14 cellular contexts compared by ENCODE assay signal in genomic region chr18:55403555-55403954, GRCh38.
DNase-seq lines count a peak whose midpoint lies in the region; TF ChIP-seq lines count a peak whose summit lies in the region.
"Had no signal": no experiment of that assay in that cellular context is flagged by ENCODE, and none has a peak within 500 bp of the region (broad histone marks: within the 10 kb centered on the region; RNA-seq: fewer than 3 reads in every experiment).

No MANE protein-coding gene starts in this region.

- peaks cover 3 to 55% (median 41%) of the 10 kb centered on the region in 5 donors for H3K4me1 ChIP-seq in subcutaneous abdominal adipose tissue (ENCODE audit: control insufficient read depth in 5 of 5, insufficient read depth in 5 of 5, low read length in 5 of 5)

- no peak for DNase-seq in HFFc6
- DNase-seq in caudate nucleus (lab: John Stamatoyannopoulos, UW) = no peak
- DNase-seq in medulla oblongata (ENCODE audit: extremely low spot score) = peak; percentile 43
- DNase-seq in activated CD8-positive, alpha-beta memory T cell treated with anti-CD3 and anti-CD28 coated beads for 24 hours = no peak
- no peak for DNase-seq in H4 (ENCODE audit: low spot score)
- DNase-seq in activated T-helper 2 cell treated with anti-CD3 and anti-CD28 coated beads, Interferon-gamma antibody, Interleukin-2, Interleukin-4, amounts not matched to agents 10 μg/mL and 5 μg/mL and 100 μg/mL, durations not matched to agents 14 hours and 24 hours and 36 hours (ENCODE audit: low spot score) = no peak
- no peak for DNase-seq in inferior parietal cortex (ENCODE audit: extremely low spot score)
- DNase-seq: activated naive CD8-positive, alpha-beta T cell treated with anti-CD3 and anti-CD28 coated beads, Interleukin-2, amount 50 U/mL, for 24 hours; immature natural killer cell; NCI-H1105; NCI-H524 treated with DMSO at 0.1 percent for 48 hours; stimulated activated CD4-positive, alpha-beta T cell treated with anti-CD3 and anti-CD28 coated beads, Interleukin-15, amount 100 ng/mL, for 24 hours had no signal

- no peaks in the 10 kb centered on the region for H3K9me3 Mint-ChIP-seq in HFFc6
- H3K9me3 Mint-ChIP-seq in activated T-helper 2 cell treated with anti-CD3 and anti-CD28 coated beads, Interferon-gamma antibody, Interleukin-2, Interleukin-4, amounts not matched to agents 10 μg/mL and 5 μg/mL and 100 μg/mL, durations not matched to agents 14 hours and 24 hours and 36 hours = no peaks in the 10 kb centered on the region
- H3K9me3 Mint-ChIP-seq: activated naive CD8-positive, alpha-beta T cell treated with anti-CD3 and anti-CD28 coated beads, Interleukin-2, amount 50 U/mL, for 24 hours; immature natural killer cell; natural killer cell treated with Interleukin-12 subunit alpha and Interleukin-12 subunit beta and Interleukin-15 and Interleukin-18, amount 100 ng/mL, for 72 hours had no signal

- H3K9ac ChIP-seq in subcutaneous abdominal adipose tissue (ENCODE audit: low read length in 5 of 5) = peak overlapping the region in 2 of 5 donors; percentile 16 to 35

- peak overlapping the region; percentile 44 to 72 (median 60) for H3K4me3 ChIP-seq in subcutaneous abdominal adipose tissue (ENCODE audit: low read depth in 1 of 5, low read length in 5 of 5)

- no peak for TF ChIP-seq CTCF in HFFc6 (IDR thresholded peaks at IDR 0.05)

- H3K9me3 ChIP-seq in subcutaneous abdominal adipose tissue (ENCODE audit: control insufficient read depth in 5 of 5, low read length in 5 of 5) = no peaks in the 10 kb centered on the region

- intact Hi-C loops in activated T-helper 2 cell treated with anti-CD3 and anti-CD28 coated beads, Interferon-gamma antibody, Interleukin-2, Interleukin-4, amounts not matched to agents 10 μg/mL and 5 μg/mL and 100 μg/mL, durations not matched to agents 14 hours and 24 hours and 36 hours (cut with micrococcal nuclease) = loop anchor here (5.0 kb wide), 1 partner anchor 171 kb away; no protein-coding TSS in a partner anchor

- H3K27ac ChIP-seq in caudate nucleus (ENCODE audit: low read depth, low read length) (peak overlapping the region; percentile 93), subcutaneous abdominal adipose tissue (ENCODE audit: low read depth, low read length) (peak overlapping the region; percentile 71)

- H3K27ac Mint-ChIP-seq in HFFc6 = peak overlapping the region; percentile 86
- H3K27ac Mint-ChIP-seq in activated T-helper 2 cell treated with anti-CD3 and anti-CD28 coated beads, Interferon-gamma antibody, Interleukin-2, Interleukin-4, amounts not matched to agents 10 μg/mL and 5 μg/mL and 100 μg/mL, durations not matched to agents 14 hours and 24 hours and 36 hours = no peak overlapping the region
- H3K27ac Mint-ChIP-seq: activated naive CD8-positive, alpha-beta T cell treated with anti-CD3 and anti-CD28 coated beads, Interleukin-2, amount 50 U/mL, for 24 hours; immature natural killer cell; natural killer cell treated with Interleukin-12 subunit alpha and Interleukin-12 subunit beta and Interleukin-15 and Interleukin-18, amount 100 ng/mL, for 72 hours had no signal

- H3K36me3 Mint-ChIP-seq in HFFc6 (ENCODE audit: low read depth) = no peaks in the 10 kb centered on the region
- H3K36me3 Mint-ChIP-seq in activated T-helper 2 cell treated with anti-CD3 and anti-CD28 coated beads, Interferon-gamma antibody, Interleukin-2, Interleukin-4, amounts not matched to agents 10 μg/mL and 5 μg/mL and 100 μg/mL, durations not matched to agents 14 hours and 24 hours and 36 hours (ENCODE audit: low read depth) = no peaks in the 10 kb centered on the region
- H3K36me3 Mint-ChIP-seq: immature natural killer cell; natural killer cell treated with Interleukin-12 subunit alpha and Interleukin-12 subunit beta and Interleukin-15 and Interleukin-18, amount 100 ng/mL, for 72 hours had no signal

- no peaks in the 10 kb centered on the region for H3K27me3 Mint-ChIP-seq in HFFc6 (ENCODE audit: insufficient read depth)
- H3K27me3 Mint-ChIP-seq in activated T-helper 2 cell treated with anti-CD3 and anti-CD28 coated beads, Interferon-gamma antibody, Interleukin-2, Interleukin-4, amounts not matched to agents 10 μg/mL and 5 μg/mL and 100 μg/mL, durations not matched to agents 14 hours and 24 hours and 36 hours (ENCODE audit: low read depth) = peaks cover 1% of the 10 kb centered on the region

- H3K27me3 ChIP-seq in subcutaneous abdominal adipose tissue (ENCODE audit: control insufficient read depth in 5 of 5, insufficient read depth in 4 of 5, low read length in 5 of 5) = no peaks in the 10 kb centered on the region

- no peaks in the 10 kb centered on the region for H3K36me3 ChIP-seq in subcutaneous abdominal adipose tissue (ENCODE audit: control insufficient read depth in 5 of 5, insufficient read depth in 5 of 5, low read length in 5 of 5)

- H3K4me1 Mint-ChIP-seq in HFFc6 (ENCODE audit: low read depth) = peaks cover 90% of the 10 kb centered on the region
- peaks cover 8% of the 10 kb centered on the region for H3K4me1 Mint-ChIP-seq in activated T-helper 2 cell treated with anti-CD3 and anti-CD28 coated beads, Interferon-gamma antibody, Interleukin-2, Interleukin-4, amounts not matched to agents 10 μg/mL and 5 μg/mL and 100 μg/mL, durations not matched to agents 14 hours and 24 hours and 36 hours (ENCODE audit: low read depth)

- peak overlapping the region; percentile 89 for H3K4me3 Mint-ChIP-seq in HFFc6
- no peak overlapping the region for H3K4me3 Mint-ChIP-seq in activated T-helper 2 cell treated with anti-CD3 and anti-CD28 coated beads, Interferon-gamma antibody, Interleukin-2, Interleukin-4, amounts not matched to agents 10 μg/mL and 5 μg/mL and 100 μg/mL, durations not matched to agents 14 hours and 24 hours and 36 hours (ENCODE audit: low read depth)
- H3K4me3 Mint-ChIP-seq: activated naive CD8-positive, alpha-beta T cell treated with anti-CD3 and anti-CD28 coated beads, Interleukin-2, amount 50 U/mL, for 24 hours; immature natural killer cell; natural killer cell treated with Interleukin-12 subunit alpha and Interleukin-12 subunit beta and Interleukin-15 and Interleukin-18, amount 100 ng/mL, for 72 hours had no signal
